In the genomic region with DNA sequence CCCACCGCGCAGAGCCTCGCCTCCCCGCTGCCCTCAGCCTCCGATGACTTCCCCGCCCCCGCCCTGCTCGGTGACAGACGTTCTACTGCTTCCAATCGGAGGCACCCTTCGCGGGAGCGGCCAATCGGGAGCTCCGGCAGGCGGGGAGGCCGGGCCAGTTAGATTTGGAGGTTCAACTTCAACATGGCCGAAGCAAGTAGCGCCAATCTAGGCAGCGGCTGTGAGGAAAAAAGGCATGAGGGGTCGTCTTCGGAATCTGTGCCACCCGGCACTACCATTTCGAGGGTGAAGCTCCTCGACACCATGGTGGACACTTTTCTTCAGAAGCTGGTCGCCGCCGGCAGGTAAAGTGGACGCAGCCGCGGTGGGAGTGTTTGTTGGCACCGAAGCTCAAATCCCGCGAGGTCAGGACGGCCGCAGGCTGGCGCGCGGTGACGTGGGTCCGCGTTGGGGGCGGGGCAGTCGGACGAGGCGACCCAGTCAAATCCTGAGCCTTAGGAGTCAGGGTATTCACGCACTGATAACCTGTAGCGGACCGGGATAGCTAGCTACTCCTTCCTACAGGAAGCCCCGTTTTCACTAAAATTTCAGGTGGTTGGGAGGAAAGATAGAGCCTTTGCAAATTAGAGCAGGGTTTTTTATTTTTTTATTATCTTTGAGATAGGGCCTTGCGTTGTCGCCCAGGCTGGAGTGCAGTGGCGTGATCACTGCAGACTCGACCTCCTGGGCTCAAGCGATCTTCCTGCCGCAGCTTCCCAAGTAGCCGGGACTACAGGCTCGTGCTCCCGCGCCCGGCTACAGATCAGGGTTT, we compare ENCODE assay signal across 1 cellular context.
TF ChIP-seq lines count a peak whose summit lies in the region.

A gene with protein sequence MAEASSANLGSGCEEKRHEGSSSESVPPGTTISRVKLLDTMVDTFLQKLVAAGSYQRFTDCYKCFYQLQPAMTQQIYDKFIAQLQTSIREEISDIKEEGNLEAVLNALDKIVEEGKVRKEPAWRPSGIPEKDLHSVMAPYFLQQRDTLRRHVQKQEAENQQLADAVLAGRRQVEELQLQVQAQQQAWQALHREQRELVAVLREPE (plus strand): TSS at position 175 of the 811 bp plus-strand sequence. CDS start 9 bp downstream, at position 184.

TF ChIP-seq in K562, 482 proteins besides CTCF, POLR2A, EP300 and RAD21 (continued from another document and continues in another):
- TF ChIP-seq SRF (CRISPR knock-in tag; IDR thresholded peaks at IDR 0.05) (no peak; a peak in 1 of 4 replicates), NFE2 (IDR thresholded peaks at IDR 0.05; ENCODE audit: low read depth) (no peak), IFI16 (CRISPR knock-in tag; IDR thresholded peaks at IDR 0.05) (no peak), HNRNPUL1 (IDR thresholded peaks at IDR 0.05; ENCODE audit: low read length) (no peak), PHTF2 (CRISPR knock-in tag; IDR thresholded peaks at IDR 0.05) (no peak), TAL1 (IDR thresholded peaks at IDR 0.05) (no peak), PHB2 (IDR thresholded peaks at IDR 0.05; ENCODE audit: low read depth) (no peak), ZNF121 (CRISPR knock-in tag; conservative IDR thresholded peaks at IDR 0.05) (no peak), ZNF445 (CRISPR knock-in tag; IDR thresholded peaks at IDR 0.05; ENCODE audit: low read depth) (no peak), COPS2 (conservative IDR thresholded peaks at IDR 0.05) (no peak), ZNF586 (CRISPR knock-in tag; conservative IDR thresholded peaks at IDR 0.05) (no peak), TAF7 (tag; IDR thresholded peaks at IDR 0.05) (peak; percentile 96), SRSF3 (IDR thresholded peaks at IDR 0.05; ENCODE audit: insufficient read depth, low read length) (no peak), EHMT2 (IDR thresholded peaks at IDR 0.05) (no peak), JUNB (CRISPR knock-in tag; conservative IDR thresholded peaks at IDR 0.05) (no peak), NR2F6 (CRISPR knock-in tag; IDR thresholded peaks at IDR 0.05) (no peak), HOXB6 (CRISPR knock-in tag; IDR thresholded peaks at IDR 0.05; ENCODE audit: borderline replicate concordance) (no peak), RBM14 (IDR thresholded peaks at IDR 0.05; ENCODE audit: borderline replicate concordance, insufficient read depth, low read depth, low read length) (no peak), PML (IDR thresholded peaks at IDR 0.05; ENCODE audit: low read length) (peak; percentile 91), ZFX (CRISPR knock-in tag; IDR thresholded peaks at IDR 0.05) (peak; percentile 82), FOXA1 (IDR thresholded peaks at IDR 0.05; ENCODE audit: borderline replicate concordance) (no peak), ASH1L (IDR thresholded peaks at IDR 0.05; ENCODE audit: borderline replicate concordance, low read depth, partially characterized antibody) (peak; percentile 94), ZNF175 (CRISPR knock-in tag; IDR thresholded peaks at IDR 0.05; ENCODE audit: low read depth) (no peak)
- TF ChIP-seq, protein P1, sequence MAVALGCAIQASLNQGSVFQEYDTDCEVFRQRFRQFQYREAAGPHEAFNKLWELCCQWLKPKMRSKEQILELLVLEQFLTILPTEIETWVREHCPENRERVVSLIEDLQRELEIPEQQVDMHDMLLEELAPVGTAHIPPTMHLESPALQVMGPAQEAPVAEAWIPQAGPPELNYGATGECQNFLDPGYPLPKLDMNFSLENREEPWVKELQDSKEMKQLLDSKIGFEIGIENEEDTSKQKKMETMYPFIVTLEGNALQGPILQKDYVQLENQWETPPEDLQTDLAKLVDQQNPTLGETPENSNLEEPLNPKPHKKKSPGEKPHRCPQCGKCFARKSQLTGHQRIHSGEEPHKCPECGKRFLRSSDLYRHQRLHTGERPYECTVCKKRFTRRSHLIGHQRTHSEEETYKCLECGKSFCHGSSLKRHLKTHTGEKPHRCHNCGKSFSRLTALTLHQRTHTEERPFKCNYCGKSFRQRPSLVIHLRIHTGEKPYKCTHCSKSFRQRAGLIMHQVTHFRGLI (CRISPR knock-in tag; IDR thresholded peaks at IDR 0.05) = no peak
- TF ChIP-seq, protein P2, sequence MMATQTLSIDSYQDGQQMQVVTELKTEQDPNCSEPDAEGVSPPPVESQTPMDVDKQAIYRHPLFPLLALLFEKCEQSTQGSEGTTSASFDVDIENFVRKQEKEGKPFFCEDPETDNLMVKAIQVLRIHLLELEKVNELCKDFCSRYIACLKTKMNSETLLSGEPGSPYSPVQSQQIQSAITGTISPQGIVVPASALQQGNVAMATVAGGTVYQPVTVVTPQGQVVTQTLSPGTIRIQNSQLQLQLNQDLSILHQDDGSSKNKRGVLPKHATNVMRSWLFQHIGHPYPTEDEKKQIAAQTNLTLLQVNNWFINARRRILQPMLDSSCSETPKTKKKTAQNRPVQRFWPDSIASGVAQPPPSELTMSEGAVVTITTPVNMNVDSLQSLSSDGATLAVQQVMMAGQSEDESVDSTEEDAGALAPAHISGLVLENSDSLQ (IDR thresholded peaks at IDR 0.05) = peak; percentile 98
- TF ChIP-seq, protein P3, sequence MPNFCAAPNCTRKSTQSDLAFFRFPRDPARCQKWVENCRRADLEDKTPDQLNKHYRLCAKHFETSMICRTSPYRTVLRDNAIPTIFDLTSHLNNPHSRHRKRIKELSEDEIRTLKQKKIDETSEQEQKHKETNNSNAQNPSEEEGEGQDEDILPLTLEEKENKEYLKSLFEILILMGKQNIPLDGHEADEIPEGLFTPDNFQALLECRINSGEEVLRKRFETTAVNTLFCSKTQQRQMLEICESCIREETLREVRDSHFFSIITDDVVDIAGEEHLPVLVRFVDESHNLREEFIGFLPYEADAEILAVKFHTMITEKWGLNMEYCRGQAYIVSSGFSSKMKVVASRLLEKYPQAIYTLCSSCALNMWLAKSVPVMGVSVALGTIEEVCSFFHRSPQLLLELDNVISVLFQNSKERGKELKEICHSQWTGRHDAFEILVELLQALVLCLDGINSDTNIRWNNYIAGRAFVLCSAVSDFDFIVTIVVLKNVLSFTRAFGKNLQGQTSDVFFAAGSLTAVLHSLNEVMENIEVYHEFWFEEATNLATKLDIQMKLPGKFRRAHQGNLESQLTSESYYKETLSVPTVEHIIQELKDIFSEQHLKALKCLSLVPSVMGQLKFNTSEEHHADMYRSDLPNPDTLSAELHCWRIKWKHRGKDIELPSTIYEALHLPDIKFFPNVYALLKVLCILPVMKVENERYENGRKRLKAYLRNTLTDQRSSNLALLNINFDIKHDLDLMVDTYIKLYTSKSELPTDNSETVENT (CRISPR knock-in tag; IDR thresholded peaks at IDR 0.05) = peak; percentile 70; the same call in 1 of the 2 replicates
- TF ChIP-seq, protein P4, sequence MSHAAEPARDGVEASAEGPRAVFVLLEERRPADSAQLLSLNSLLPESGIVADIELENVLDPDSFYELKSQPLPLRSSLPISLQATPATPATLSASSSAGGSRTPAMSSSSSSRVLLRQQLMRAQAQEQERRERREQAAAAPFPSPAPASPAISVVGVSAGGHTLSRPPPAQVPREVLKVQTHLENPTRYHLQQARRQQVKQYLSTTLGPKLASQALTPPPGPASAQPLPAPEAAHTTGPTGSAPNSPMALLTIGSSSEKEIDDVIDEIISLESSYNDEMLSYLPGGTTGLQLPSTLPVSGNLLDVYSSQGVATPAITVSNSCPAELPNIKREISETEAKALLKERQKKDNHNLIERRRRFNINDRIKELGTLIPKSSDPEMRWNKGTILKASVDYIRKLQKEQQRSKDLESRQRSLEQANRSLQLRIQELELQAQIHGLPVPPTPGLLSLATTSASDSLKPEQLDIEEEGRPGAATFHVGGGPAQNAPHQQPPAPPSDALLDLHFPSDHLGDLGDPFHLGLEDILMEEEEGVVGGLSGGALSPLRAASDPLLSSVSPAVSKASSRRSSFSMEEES (CRISPR knock-in tag; IDR thresholded peaks at IDR 0.05) = no peak
- TF ChIP-seq, protein P5, sequence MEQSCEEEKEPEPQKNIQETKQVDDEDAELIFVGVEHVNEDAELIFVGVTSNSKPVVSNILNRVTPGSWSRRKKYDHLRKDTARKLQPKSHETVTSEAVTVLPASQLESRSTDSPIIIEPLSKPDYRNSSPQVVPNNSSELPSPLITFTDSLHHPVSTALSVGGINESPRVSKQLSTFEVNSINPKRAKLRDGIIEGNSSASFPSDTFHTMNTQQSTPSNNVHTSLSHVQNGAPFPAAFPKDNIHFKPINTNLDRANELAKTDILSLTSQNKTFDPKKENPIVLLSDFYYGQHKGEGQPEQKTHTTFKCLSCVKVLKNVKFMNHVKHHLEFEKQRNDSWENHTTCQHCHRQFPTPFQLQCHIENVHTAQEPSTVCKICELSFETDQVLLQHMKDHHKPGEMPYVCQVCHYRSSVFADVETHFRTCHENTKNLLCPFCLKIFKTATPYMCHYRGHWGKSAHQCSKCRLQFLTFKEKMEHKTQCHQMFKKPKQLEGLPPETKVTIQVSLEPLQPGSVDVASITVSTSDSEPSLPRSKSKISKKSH (CRISPR knock-in tag; IDR thresholded peaks at IDR 0.05) = no peak
- TF ChIP-seq, protein P6, sequence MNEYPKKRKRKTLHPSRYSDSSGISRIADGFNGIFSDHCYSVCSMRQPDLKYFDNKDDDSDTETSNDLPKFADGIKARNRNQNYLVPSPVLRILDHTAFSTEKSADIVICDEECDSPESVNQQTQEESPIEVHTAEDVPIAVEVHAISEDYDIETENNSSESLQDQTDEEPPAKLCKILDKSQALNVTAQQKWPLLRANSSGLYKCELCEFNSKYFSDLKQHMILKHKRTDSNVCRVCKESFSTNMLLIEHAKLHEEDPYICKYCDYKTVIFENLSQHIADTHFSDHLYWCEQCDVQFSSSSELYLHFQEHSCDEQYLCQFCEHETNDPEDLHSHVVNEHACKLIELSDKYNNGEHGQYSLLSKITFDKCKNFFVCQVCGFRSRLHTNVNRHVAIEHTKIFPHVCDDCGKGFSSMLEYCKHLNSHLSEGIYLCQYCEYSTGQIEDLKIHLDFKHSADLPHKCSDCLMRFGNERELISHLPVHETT (CRISPR knock-in tag; conservative IDR thresholded peaks at IDR 0.05 in 1 of 2, IDR thresholded peaks at IDR 0.05 in 1 of 2) = peak in 1 of 2 experiments; percentile 28; a peak in 1 of 4 replicates
- TF ChIP-seq, protein P7, sequence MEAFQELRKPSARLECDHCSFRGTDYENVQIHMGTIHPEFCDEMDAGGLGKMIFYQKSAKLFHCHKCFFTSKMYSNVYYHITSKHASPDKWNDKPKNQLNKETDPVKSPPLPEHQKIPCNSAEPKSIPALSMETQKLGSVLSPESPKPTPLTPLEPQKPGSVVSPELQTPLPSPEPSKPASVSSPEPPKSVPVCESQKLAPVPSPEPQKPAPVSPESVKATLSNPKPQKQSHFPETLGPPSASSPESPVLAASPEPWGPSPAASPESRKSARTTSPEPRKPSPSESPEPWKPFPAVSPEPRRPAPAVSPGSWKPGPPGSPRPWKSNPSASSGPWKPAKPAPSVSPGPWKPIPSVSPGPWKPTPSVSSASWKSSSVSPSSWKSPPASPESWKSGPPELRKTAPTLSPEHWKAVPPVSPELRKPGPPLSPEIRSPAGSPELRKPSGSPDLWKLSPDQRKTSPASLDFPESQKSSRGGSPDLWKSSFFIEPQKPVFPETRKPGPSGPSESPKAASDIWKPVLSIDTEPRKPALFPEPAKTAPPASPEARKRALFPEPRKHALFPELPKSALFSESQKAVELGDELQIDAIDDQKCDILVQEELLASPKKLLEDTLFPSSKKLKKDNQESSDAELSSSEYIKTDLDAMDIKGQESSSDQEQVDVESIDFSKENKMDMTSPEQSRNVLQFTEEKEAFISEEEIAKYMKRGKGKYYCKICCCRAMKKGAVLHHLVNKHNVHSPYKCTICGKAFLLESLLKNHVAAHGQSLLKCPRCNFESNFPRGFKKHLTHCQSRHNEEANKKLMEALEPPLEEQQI (IDR thresholded peaks at IDR 0.05) = no peak
- TF ChIP-seq, protein P8, sequence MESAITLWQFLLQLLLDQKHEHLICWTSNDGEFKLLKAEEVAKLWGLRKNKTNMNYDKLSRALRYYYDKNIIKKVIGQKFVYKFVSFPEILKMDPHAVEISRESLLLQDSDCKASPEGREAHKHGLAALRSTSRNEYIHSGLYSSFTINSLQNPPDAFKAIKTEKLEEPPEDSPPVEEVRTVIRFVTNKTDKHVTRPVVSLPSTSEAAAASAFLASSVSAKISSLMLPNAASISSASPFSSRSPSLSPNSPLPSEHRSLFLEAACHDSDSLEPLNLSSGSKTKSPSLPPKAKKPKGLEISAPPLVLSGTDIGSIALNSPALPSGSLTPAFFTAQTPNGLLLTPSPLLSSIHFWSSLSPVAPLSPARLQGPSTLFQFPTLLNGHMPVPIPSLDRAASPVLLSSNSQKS (CRISPR knock-in tag; IDR thresholded peaks at IDR 0.05) = no peak
- TF ChIP-seq, protein P9, sequence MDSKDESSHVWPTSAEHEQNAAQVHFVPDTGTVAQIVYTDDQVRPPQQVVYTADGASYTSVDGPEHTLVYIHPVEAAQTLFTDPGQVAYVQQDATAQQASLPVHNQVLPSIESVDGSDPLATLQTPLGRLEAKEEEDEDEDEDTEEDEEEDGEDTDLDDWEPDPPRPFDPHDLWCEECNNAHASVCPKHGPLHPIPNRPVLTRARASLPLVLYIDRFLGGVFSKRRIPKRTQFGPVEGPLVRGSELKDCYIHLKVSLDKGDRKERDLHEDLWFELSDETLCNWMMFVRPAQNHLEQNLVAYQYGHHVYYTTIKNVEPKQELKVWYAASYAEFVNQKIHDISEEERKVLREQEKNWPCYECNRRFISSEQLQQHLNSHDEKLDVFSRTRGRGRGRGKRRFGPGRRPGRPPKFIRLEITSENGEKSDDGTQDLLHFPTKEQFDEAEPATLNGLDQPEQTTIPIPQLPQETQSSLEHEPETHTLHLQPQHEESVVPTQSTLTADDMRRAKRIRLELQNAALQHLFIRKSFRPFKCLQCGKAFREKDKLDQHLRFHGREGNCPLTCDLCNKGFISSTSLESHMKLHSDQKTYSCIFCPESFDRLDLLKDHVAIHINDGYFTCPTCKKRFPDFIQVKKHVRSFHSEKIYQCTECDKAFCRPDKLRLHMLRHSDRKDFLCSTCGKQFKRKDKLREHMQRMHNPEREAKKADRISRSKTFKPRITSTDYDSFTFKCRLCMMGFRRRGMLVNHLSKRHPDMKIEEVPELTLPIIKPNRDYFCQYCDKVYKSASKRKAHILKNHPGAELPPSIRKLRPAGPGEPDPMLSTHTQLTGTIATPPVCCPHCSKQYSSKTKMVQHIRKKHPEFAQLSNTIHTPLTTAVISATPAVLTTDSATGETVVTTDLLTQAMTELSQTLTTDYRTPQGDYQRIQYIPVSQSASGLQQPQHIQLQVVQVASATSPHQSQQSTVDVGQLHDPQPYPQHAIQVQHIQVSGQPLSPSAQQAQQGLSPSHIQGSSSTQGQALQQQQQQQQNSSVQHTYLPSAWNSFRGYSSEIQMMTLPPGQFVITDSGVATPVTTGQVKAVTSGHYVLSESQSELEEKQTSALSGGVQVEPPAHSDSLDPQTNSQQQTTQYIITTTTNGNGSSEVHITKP (IDR thresholded peaks at IDR 0.05; ENCODE audit: partially characterized antibody) = peak; percentile 91
- TF ChIP-seq, protein P10, sequence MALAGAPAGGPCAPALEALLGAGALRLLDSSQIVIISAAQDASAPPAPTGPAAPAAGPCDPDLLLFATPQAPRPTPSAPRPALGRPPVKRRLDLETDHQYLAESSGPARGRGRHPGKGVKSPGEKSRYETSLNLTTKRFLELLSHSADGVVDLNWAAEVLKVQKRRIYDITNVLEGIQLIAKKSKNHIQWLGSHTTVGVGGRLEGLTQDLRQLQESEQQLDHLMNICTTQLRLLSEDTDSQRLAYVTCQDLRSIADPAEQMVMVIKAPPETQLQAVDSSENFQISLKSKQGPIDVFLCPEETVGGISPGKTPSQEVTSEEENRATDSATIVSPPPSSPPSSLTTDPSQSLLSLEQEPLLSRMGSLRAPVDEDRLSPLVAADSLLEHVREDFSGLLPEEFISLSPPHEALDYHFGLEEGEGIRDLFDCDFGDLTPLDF (CRISPR knock-in tag; IDR thresholded peaks at IDR 0.05) = peak; percentile 82
- TF ChIP-seq, protein P11, sequence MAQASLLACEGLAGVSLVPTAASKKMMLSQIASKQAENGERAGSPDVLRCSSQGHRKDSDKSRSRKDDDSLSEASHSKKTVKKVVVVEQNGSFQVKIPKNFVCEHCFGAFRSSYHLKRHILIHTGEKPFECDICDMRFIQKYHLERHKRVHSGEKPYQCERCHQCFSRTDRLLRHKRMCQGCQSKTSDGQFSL (CRISPR knock-in tag; IDR thresholded peaks at IDR 0.05) = no peak
- TF ChIP-seq, protein P11 (tag; IDR thresholded peaks at IDR 0.05) = no peak
